Comparison of ENCODE assay signal across 1 cellular context in the genomic region with DNA sequence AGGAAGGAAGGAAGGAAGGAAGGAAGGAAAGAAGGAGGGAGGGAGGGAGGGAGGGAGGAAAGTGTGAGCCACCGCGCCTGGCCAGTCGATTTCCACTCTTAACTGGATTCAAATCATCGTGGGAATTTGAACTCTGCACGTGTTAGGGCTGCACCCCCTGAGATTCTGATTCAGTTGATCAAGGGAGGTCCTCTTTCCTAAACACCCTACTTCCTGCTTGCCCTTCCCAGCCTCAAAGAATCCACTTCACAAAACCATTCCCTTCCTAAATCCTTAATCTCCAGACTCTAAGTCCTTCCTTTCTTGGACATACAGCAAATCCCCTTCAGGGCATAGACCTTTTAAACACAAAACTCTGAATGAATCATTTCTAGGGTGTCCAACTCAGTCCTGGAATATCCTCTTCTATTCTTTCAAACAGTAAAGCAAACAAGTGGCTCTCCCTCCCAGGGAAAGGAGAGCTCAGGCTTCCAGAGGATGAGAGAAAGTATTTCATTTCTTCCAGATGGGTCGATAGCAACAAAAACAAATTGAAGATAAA.
TF ChIP-seq lines count a peak whose summit lies in the region.

No MANE protein-coding gene starts in this region.

TF ChIP-seq in SK-N-SH, 30 proteins besides CTCF, POLR2A, EP300 and RAD21 (continued from another document):
- TF ChIP-seq, protein P1, sequence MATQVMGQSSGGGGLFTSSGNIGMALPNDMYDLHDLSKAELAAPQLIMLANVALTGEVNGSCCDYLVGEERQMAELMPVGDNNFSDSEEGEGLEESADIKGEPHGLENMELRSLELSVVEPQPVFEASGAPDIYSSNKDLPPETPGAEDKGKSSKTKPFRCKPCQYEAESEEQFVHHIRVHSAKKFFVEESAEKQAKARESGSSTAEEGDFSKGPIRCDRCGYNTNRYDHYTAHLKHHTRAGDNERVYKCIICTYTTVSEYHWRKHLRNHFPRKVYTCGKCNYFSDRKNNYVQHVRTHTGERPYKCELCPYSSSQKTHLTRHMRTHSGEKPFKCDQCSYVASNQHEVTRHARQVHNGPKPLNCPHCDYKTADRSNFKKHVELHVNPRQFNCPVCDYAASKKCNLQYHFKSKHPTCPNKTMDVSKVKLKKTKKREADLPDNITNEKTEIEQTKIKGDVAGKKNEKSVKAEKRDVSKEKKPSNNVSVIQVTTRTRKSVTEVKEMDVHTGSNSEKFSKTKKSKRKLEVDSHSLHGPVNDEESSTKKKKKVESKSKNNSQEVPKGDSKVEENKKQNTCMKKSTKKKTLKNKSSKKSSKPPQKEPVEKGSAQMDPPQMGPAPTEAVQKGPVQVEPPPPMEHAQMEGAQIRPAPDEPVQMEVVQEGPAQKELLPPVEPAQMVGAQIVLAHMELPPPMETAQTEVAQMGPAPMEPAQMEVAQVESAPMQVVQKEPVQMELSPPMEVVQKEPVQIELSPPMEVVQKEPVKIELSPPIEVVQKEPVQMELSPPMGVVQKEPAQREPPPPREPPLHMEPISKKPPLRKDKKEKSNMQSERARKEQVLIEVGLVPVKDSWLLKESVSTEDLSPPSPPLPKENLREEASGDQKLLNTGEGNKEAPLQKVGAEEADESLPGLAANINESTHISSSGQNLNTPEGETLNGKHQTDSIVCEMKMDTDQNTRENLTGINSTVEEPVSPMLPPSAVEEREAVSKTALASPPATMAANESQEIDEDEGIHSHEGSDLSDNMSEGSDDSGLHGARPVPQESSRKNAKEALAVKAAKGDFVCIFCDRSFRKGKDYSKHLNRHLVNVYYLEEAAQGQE (IDR thresholded peaks at IDR 0.05; ENCODE audit: low read depth, low read length) = no peak
- TF ChIP-seq POLR2AphosphoS5 (IDR thresholded peaks at IDR 0.05; ENCODE audit: low read depth, low read length) (no peak), YY1 (IDR thresholded peaks at IDR 0.05; ENCODE audit: low read depth) (no peak), TEAD4 (IDR thresholded peaks at IDR 0.05; ENCODE audit: borderline replicate concordance, insufficient read depth) (no peak), RXRA (IDR thresholded peaks at IDR 0.05; ENCODE audit: borderline replicate concordance, low read depth) (no peak), JUND (IDR thresholded peaks at IDR 0.05) (no peak)
- TF ChIP-seq, protein P2, sequence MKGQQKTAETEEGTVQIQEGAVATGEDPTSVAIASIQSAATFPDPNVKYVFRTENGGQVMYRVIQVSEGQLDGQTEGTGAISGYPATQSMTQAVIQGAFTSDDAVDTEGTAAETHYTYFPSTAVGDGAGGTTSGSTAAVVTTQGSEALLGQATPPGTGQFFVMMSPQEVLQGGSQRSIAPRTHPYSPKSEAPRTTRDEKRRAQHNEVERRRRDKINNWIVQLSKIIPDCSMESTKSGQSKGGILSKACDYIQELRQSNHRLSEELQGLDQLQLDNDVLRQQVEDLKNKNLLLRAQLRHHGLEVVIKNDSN (IDR thresholded peaks at IDR 0.05; ENCODE audit: borderline replicate concordance, low read depth) = no peak
- TF ChIP-seq, protein P3, sequence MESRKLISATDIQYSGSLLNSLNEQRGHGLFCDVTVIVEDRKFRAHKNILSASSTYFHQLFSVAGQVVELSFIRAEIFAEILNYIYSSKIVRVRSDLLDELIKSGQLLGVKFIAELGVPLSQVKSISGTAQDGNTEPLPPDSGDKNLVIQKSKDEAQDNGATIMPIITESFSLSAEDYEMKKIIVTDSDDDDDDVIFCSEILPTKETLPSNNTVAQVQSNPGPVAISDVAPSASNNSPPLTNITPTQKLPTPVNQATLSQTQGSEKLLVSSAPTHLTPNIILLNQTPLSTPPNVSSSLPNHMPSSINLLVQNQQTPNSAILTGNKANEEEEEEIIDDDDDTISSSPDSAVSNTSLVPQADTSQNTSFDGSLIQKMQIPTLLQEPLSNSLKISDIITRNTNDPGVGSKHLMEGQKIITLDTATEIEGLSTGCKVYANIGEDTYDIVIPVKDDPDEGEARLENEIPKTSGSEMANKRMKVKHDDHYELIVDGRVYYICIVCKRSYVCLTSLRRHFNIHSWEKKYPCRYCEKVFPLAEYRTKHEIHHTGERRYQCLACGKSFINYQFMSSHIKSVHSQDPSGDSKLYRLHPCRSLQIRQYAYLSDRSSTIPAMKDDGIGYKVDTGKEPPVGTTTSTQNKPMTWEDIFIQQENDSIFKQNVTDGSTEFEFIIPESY (IDR thresholded peaks at IDR 0.05; ENCODE audit: borderline replicate concordance, low read depth) = no peak
